In the genomic region with DNA sequence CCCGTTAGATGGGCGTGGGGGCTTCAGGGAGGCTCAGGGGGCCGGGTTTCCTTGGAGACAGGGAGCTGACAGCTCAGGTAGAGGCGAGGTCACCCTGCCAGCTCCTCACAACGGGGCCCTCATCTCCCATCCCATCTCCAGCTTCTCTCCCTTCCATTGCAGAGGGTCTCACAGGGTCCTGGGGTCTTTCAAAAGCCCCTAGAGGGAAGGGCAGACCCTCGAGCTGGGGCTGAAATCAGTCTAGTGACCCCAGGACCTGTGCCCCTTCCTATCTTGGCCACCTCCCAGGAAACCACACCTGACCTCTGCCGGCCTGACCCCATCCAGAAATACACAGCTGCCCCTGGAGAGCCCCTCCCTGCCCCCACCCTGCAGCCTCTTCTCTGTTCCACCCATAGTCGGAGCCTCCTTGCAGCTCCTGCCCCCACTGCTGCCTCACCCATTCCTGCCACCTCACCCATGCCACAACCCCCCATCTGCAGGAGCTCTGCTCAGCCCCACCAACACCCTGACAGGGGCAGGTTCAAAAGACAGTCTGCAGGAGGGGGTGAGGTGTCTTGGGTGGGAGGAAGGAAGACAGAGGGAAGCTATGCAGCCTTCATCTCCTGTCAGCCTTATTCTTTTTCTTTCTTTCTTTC, we compare ENCODE assay signal across 14 cellular contexts. TPM values are rescaled to one million over a fixed set of nuclear protein-coding genes. Genes with fewer than 3 reads are reported as not detected.
DNase-seq lines count a peak whose midpoint lies in the region; ATAC-seq lines count a peak whose summit lies in the region.
"Had no signal": no experiment of that assay in that cellular context is flagged by ENCODE, and none has a peak within 500 bp of the region (broad histone marks: within the 10 kb centered on the region; RNA-seq: fewer than 3 reads in every experiment).

No MANE protein-coding gene starts in this region.

- H3K9me3 ChIP-seq in SJCRH30 (replicated peaks) = no peaks in the 10 kb centered on the region

- H3K4me1 Mint-ChIP-seq in activated naive CD8-positive, alpha-beta T cell treated with anti-CD3 and anti-CD28 coated beads, Interleukin-2, amount 50 U/mL, for 24 hours = peaks cover 88% of the 10 kb centered on the region
- H3K4me1 Mint-ChIP-seq in stimulated activated naive B cell treated with anti-CD40 and anti-IgM and Interleukin-4, amounts not matched to agents 10 μg/mL and 1 μg/mL and 100 μg/mL, for 72 hours = peaks cover 59 to 88% of the 10 kb centered on the region in 2 donors

- peak overlapping the region; percentile 36 for H3K4me3 Mint-ChIP-seq in activated naive CD8-positive, alpha-beta T cell treated with anti-CD3 and anti-CD28 coated beads, Interleukin-2, amount 50 U/mL, for 24 hours
- H3K4me3 Mint-ChIP-seq in stimulated activated naive B cell treated with anti-CD40 and anti-IgM and Interleukin-4, amounts not matched to agents 10 μg/mL and 1 μg/mL and 100 μg/mL, for 72 hours = peak overlapping the region; percentile 73 to 80

- H3K27ac Mint-ChIP-seq in activated naive CD8-positive, alpha-beta T cell treated with anti-CD3 and anti-CD28 coated beads, Interleukin-2, amount 50 U/mL, for 24 hours = peak overlapping the region; percentile 97
- peak overlapping the region; percentile 98 for H3K27ac Mint-ChIP-seq in stimulated activated naive B cell treated with anti-CD40 and anti-IgM and Interleukin-4, amounts not matched to agents 10 μg/mL and 1 μg/mL and 100 μg/mL, for 72 hours

- no peak overlapping the region for H3K27ac ChIP-seq in SJCRH30
- H3K27ac ChIP-seq: SK-N-MC had no signal

- no peaks in the 10 kb centered on the region for H3K4me1 ChIP-seq in SJCRH30

- peaks cover 4% of the 10 kb centered on the region for H3K9me3 Mint-ChIP-seq in activated naive CD8-positive, alpha-beta T cell treated with anti-CD3 and anti-CD28 coated beads, Interleukin-2, amount 50 U/mL, for 24 hours
- H3K9me3 Mint-ChIP-seq in stimulated activated naive B cell treated with anti-CD40 and anti-IgM and Interleukin-4, amounts not matched to agents 10 μg/mL and 1 μg/mL and 100 μg/mL, for 72 hours = peaks cover 0 to 3% of the 10 kb centered on the region in 2 donors

- H3K27me3 Mint-ChIP-seq in activated naive CD8-positive, alpha-beta T cell treated with anti-CD3 and anti-CD28 coated beads, Interleukin-2, amount 50 U/mL, for 24 hours = no peaks in the 10 kb centered on the region
- H3K27me3 Mint-ChIP-seq in stimulated activated naive B cell treated with anti-CD40 and anti-IgM and Interleukin-4, amounts not matched to agents 10 μg/mL and 1 μg/mL and 100 μg/mL, for 72 hours = no peaks in the 10 kb centered on the region

- no peaks in the 10 kb centered on the region for H3K36me3 ChIP-seq in SJCRH30

- peak; percentile 30 for ATAC-seq in activated naive CD8-positive, alpha-beta T cell treated with anti-CD3 and anti-CD28 coated beads, Interleukin-2, amount 50 U/mL, for 24 hours
- peak; percentile 1 to 3 for ATAC-seq in stimulated activated naive B cell treated with anti-CD40 and anti-IgM and Interleukin-4, amounts not matched to agents 10 μg/mL and 1 μg/mL and 100 μg/mL, for 72 hours (replicated peaks)
- ATAC-seq in GM18867 (IDR thresholded peaks at IDR 0.05; ENCODE audit: unreplicated experiment) = no peak

- H3K27me3 ChIP-seq in SJCRH30 = no peaks in the 10 kb centered on the region

- peak; percentile 74 for DNase-seq in activated effector memory CD4-positive, alpha-beta T cell treated with anti-CD3 and anti-CD28 coated beads, Interleukin-2, amount 50 U/mL, for 16 hours
- no peak for DNase-seq in activated effector memory CD4-positive, alpha-beta T cell treated with Interleukin-2 at 50 U/mL for 16 hours
- peak in 3 of 5 experiments; percentile 22 to 65 (median 54) for DNase-seq in T-helper 2 cell
- DNase-seq in activated naive CD8-positive, alpha-beta T cell treated with anti-CD3 and anti-CD28 coated beads, Interleukin-2, amount 50 U/mL, for 24 hours = no peak
- no peak for DNase-seq in stimulated activated naive B cell treated with anti-CD40 and anti-IgM and Interleukin-4, amounts not matched to agents 10 μg/mL and 1 μg/mL and 100 μg/mL, for 72 hours
- no peak for DNase-seq in EL
- DNase-seq in SJCRH30 = no peak
- DNase-seq: DMS79 treated with DMSO at 0.1 percent for 48 hours, NCI-H1417 treated with DMSO at 0.1 percent for 48 hours, NCI-H526 treated with DMSO at 0.1 percent for 48 hours had no signal

- peaks cover 32% of the 10 kb centered on the region for H3K36me3 Mint-ChIP-seq in activated naive CD8-positive, alpha-beta T cell treated with anti-CD3 and anti-CD28 coated beads, Interleukin-2, amount 50 U/mL, for 24 hours (ENCODE audit: low read depth)
- H3K36me3 Mint-ChIP-seq in stimulated activated naive B cell treated with anti-CD40 and anti-IgM and Interleukin-4, amounts not matched to agents 10 μg/mL and 1 μg/mL and 100 μg/mL, for 72 hours = peaks cover 34 to 65% of the 10 kb centered on the region in 2 donors

- no peak overlapping the region for H3K4me3 ChIP-seq in SJCRH30
- H3K4me3 ChIP-seq: lung, SK-N-MC had no signal

RNA-seq across cellular contexts. Expression of gene PIK3R5, which starts 23.4 kb away (rescaled TPM):
- not detected in 2 replicates for total RNA-seq in SJCRH30 (2014; rRNA removed; shearing (Covaris generic))
- total RNA-seq: bronchial epithelial cell had no signal

Comparison
In these comparisons a context has a peak if more than half of its experiments do, and no peak if none do; other contexts are left out.
1. DNase-seq: peak in activated effector memory CD4-positive, alpha-beta T cell treated with anti-CD3 and anti-CD28 coated beads, Interleukin-2, amount 50 U/mL, for 16 hours (single experiment) and T-helper 2 cell (3 of 5); none in activated effector memory CD4-positive, alpha-beta T cell treated with Interleukin-2 at 50 U/mL for 16 hours (single experiment), activated naive CD8-positive, alpha-beta T cell treated with anti-CD3 and anti-CD28 coated beads, Interleukin-2, amount 50 U/mL, for 24 hours (single experiment), stimulated activated naive B cell treated with anti-CD40 and anti-IgM and Interleukin-4, amounts not matched to agents 10 μg/mL and 1 μg/mL and 100 μg/mL, for 72 hours (single experiment), EL (single experiment) and SJCRH30 (0 of 2).